Comparison of ENCODE assay signal across 8 cellular contexts in the genomic region with DNA sequence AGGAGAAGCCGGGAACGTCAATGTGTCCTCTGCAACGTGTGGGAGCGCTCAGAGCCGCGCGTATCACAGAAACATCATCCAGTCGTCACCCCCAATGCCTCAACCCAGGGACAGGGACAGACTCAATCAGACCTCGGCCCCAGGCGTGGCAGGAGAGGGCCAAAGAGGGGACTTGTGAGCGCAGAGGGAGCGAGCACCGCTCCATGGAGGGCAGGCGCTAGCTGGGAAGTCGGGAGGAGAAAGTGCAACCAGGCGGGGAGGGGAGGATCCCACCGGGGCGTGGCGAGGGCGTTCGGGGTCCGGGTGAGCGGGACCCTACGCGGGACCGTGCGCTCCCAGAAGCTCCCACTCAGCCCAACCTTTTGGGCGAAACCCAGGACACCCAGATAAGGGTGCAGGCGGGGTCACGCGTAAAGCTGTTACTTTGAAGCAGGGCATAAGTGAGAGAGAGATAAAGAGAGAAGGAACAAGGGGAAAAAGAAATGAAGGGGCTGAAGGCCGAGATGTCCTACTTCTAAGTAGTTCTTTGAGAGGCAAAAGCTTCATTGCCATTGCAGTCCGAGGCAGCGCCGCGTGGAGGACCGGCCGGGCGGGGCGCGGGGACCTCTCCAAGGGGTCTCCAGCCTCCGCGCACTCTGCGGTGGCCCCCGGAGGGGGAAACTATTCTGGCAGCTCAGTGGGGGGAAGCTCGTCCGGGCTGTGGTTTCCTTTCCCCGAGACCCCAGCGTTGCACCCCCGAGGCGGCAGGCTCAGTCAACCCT. TPM values are rescaled to one million over a fixed set of nuclear protein-coding genes. Genes with fewer than 3 reads are reported as not detected.
DNase-seq lines count a peak whose midpoint lies in the region; ATAC-seq and TF ChIP-seq lines count a peak whose summit lies in the region.

No MANE protein-coding gene starts in this region.

- CTCF ChIA-PET in Calu3 (lab: Charles Lee) = interaction anchor here (1.3 to 1.5 kb wide), 2 partner anchors 118 to 171 kb away, joined by 3 to 6 read pairs; no protein-coding TSS in a partner anchor

- peak in 1 of 2 donors; percentile 30 for TF ChIP-seq RAD21 in liver (IDR thresholded peaks at IDR 0.05)

- under 1% methylated on average over 51 of the region's 51 CpGs for WGBS in liver

- peak overlapping the region; percentile 42 for H3K27ac Mint-ChIP-seq in Calu3 (ENCODE audit: unreplicated experiment)
- H3K27ac Mint-ChIP-seq in dendritic cell treated with granulocyte-macrophage colony-stimulating factor and Interleukin-4, amounts not matched to agents 40 ng/mL and 50 ng/mL, for 4 days = peak overlapping the region; percentile 64

- peaks cover 2 to 40% (median 33%) of the 10 kb centered on the region in 4 donors for H3K4me1 ChIP-seq in liver (ENCODE audit: control insufficient read depth in 4 of 4, insufficient read depth in 4 of 4, low read length in 3 of 4)

- no peaks in the 10 kb centered on the region for H3K9me3 ChIP-seq in liver (ENCODE audit: control insufficient read depth in 4 of 4, low read length in 3 of 4)

- peak overlapping the region; percentile 89 for H3K4me3 Mint-ChIP-seq in Calu3 (ENCODE audit: low read depth, unreplicated experiment)
- H3K4me3 Mint-ChIP-seq in dendritic cell treated with granulocyte-macrophage colony-stimulating factor and Interleukin-4, amounts not matched to agents 40 ng/mL and 50 ng/mL, for 4 days = peak overlapping the region; percentile 74

- peaks cover 9% of the 10 kb centered on the region for H3K4me1 Mint-ChIP-seq in Calu3 (ENCODE audit: low read depth, unreplicated experiment)
- H3K4me1 Mint-ChIP-seq in dendritic cell treated with granulocyte-macrophage colony-stimulating factor and Interleukin-4, amounts not matched to agents 40 ng/mL and 50 ng/mL, for 4 days (ENCODE audit: low read depth) = peaks cover 33% of the 10 kb centered on the region

- H3K36me3 ChIP-seq in liver (ENCODE audit: control insufficient read depth in 4 of 4, insufficient read depth in 3 of 4, low read depth in 1 of 4, low read length in 3 of 4) = no peaks in the 10 kb centered on the region

- H3K27me3 ChIP-seq in liver (ENCODE audit: control insufficient read depth in 4 of 4, insufficient read depth in 4 of 4, low read length in 3 of 4) = no peaks in the 10 kb centered on the region

- H3K4me3 ChIP-seq in liver (ENCODE audit: low read depth in 1 of 3, low read length in 3 of 3) = peak overlapping the region; percentile 38 to 92 (median 86)

- H3K9me3 Mint-ChIP-seq in Calu3 (ENCODE audit: low read depth, unreplicated experiment) = no peaks in the 10 kb centered on the region
- no peaks in the 10 kb centered on the region for H3K9me3 Mint-ChIP-seq in dendritic cell treated with granulocyte-macrophage colony-stimulating factor and Interleukin-4, amounts not matched to agents 40 ng/mL and 50 ng/mL, for 4 days

- BruUV-seq in Calu3 (replicated peaks; lab: Mats Ljungman, UMichigan) = no TSS peak

- H3K27ac ChIP-seq in liver (ENCODE audit: low read depth in 1 of 2, low read length in 2 of 2) = peak overlapping the region; percentile 17 to 40

- intact Hi-C loops in Calu3 (cut with micrococcal nuclease; ENCODE audit: unreplicated experiment) = no loop called here
- intact Hi-C loops in dendritic cell treated with granulocyte-macrophage colony-stimulating factor and Interleukin-4, amounts not matched to agents 40 ng/mL and 50 ng/mL, for 4 days (cut with micrococcal nuclease) = no loop called here

- DNase-seq in Calu3 = peak; percentile 23
- peak; percentile 56 for DNase-seq in SW480 (ENCODE audit: low spot score)
- DNase-seq in stimulated activated CD8-positive, alpha-beta memory T cell treated with anti-CD3 and anti-CD28 coated beads, Interleukin-2, amount 100 ng/mL, for 48 hours (ENCODE audit: low read depth in 2 of 2) = peak; percentile 3 to 7
- no peak for DNase-seq in cortex of kidney (lab: John Stamatoyannopoulos, UW)
- DNase-seq in SKM-1 treated with dmso at 0.1 percent for 144 hours (lab: John Stamatoyannopoulos, UW; ENCODE audit: unreplicated experiment) = no peak

- TF ChIP-seq CTCF in Calu3 (IDR thresholded peaks at IDR 0.05; ENCODE audit: unreplicated experiment) (no peak), liver (IDR thresholded peaks at IDR 0.05; ENCODE audit: low read depth, low read length, missing input control) (no peak)

- H3K9ac ChIP-seq in liver (ENCODE audit: low read depth in 1 of 2, low read length in 2 of 2) = peak overlapping the region in 1 of 2 donors; percentile 44

- H3K36me3 Mint-ChIP-seq in Calu3 (ENCODE audit: insufficient read depth, unreplicated experiment) = peaks cover 30% of the 10 kb centered on the region
- H3K36me3 Mint-ChIP-seq in dendritic cell treated with granulocyte-macrophage colony-stimulating factor and Interleukin-4, amounts not matched to agents 40 ng/mL and 50 ng/mL, for 4 days (ENCODE audit: low read depth) = peaks cover 7% of the 10 kb centered on the region

- peak; percentile 5 for ATAC-seq in HG03432 (IDR thresholded peaks at IDR 0.05; ENCODE audit: unreplicated experiment)

- H3K27me3 Mint-ChIP-seq in Calu3 (ENCODE audit: unreplicated experiment) = peaks cover 44% of the 10 kb centered on the region
- H3K27me3 Mint-ChIP-seq in dendritic cell treated with granulocyte-macrophage colony-stimulating factor and Interleukin-4, amounts not matched to agents 40 ng/mL and 50 ng/mL, for 4 days = peaks cover 44% of the 10 kb centered on the region

TF ChIP-seq in liver, 16 proteins besides CTCF, POLR2A, EP300 and RAD21:
- TF ChIP-seq YY1 (IDR thresholded peaks at IDR 0.05) (no peak), NR2F2 (IDR thresholded peaks at IDR 0.05) (no peak), SP1 (IDR thresholded peaks at IDR 0.05) (no peak), FOXA2 (IDR thresholded peaks at IDR 0.05) (no peak), GABPA (IDR thresholded peaks at IDR 0.05 in 1 of 2, conservative IDR thresholded peaks at IDR 0.05 in 1 of 2) (no peak), RXRA (IDR thresholded peaks at IDR 0.05) (no peak), FOXA1 (IDR thresholded peaks at IDR 0.05) (no peak), TAF1 (conservative IDR thresholded peaks at IDR 0.05) (no peak), JUND (IDR thresholded peaks at IDR 0.05) (no peak), HNF4A (conservative IDR thresholded peaks at IDR 0.05) (no peak), HNF4G (IDR thresholded peaks at IDR 0.05) (no peak)
- TF ChIP-seq, protein P1, sequence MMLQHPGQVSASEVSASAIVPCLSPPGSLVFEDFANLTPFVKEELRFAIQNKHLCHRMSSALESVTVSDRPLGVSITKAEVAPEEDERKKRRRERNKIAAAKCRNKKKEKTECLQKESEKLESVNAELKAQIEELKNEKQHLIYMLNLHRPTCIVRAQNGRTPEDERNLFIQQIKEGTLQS (IDR thresholded peaks at IDR 0.05) = no peak
- TF ChIP-seq, protein P2, sequence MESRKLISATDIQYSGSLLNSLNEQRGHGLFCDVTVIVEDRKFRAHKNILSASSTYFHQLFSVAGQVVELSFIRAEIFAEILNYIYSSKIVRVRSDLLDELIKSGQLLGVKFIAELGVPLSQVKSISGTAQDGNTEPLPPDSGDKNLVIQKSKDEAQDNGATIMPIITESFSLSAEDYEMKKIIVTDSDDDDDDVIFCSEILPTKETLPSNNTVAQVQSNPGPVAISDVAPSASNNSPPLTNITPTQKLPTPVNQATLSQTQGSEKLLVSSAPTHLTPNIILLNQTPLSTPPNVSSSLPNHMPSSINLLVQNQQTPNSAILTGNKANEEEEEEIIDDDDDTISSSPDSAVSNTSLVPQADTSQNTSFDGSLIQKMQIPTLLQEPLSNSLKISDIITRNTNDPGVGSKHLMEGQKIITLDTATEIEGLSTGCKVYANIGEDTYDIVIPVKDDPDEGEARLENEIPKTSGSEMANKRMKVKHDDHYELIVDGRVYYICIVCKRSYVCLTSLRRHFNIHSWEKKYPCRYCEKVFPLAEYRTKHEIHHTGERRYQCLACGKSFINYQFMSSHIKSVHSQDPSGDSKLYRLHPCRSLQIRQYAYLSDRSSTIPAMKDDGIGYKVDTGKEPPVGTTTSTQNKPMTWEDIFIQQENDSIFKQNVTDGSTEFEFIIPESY (IDR thresholded peaks at IDR 0.05) = no peak

RNA-seq across cellular contexts. Expression of gene SOBP, which starts 0.9 kb away (rescaled TPM):
- total RNA-seq in Calu3 (2022) = 1.6 and 1.7 TPM in 2 replicates
- 1 to 10 TPM; 2.3 to 5.4 TPM for total RNA-seq in liver
- polyA plus RNA-seq in liver = 1 to 10 TPM in 1 of 2 donors, under 1 TPM in 1; 0.99 to 1.5 TPM

RNA-seq across cellular contexts. Expression of gene PDSS2, which starts 29.7 kb away (rescaled TPM):
- 14.6 and 14.8 TPM in 2 replicates for total RNA-seq in Calu3 (2022)
- 10 to 100 TPM; 10.5 to 20.9 TPM for total RNA-seq in liver
- 10 to 100 TPM; 14.6 to 17.5 TPM for polyA plus RNA-seq in liver

Comparison
In these comparisons a context has a peak if more than half of its experiments do, and no peak if none do; other contexts are left out.
1. DNase-seq: peak in Calu3 (single experiment), SW480 (single experiment) and stimulated activated CD8-positive, alpha-beta memory T cell treated with anti-CD3 and anti-CD28 coated beads, Interleukin-2, amount 100 ng/mL, for 48 hours (2 of 2); none in cortex of kidney (single experiment) and SKM-1 treated with dmso at 0.1 percent for 144 hours (single experiment).